Comparison of ENCODE assay signal across 33 cellular contexts in genomic region chr14:57150449-57150848, GRCh38.
"Had no signal": no experiment of that assay in that cellular context is flagged by ENCODE, and none has a peak within 500 bp of the region (broad histone marks: within the 10 kb centered on the region; RNA-seq: fewer than 3 reads in every experiment).

No MANE protein-coding gene starts in this region.

- H3K4me3 ChIP-seq: adrenal gland, ascending aorta, body of pancreas, breast epithelium, cardiac muscle cell had no signal

- FAIRE-seq: astrocyte, bronchial epithelial cell had no signal

- H3K4me1 ChIP-seq: adrenal gland, ascending aorta, body of pancreas, breast epithelium had no signal

- H3K36me3 ChIP-seq: adrenal gland, ascending aorta, brain microvascular endothelial cell, breast epithelium, cardiac muscle cell had no signal

- H3K9me3 ChIP-seq: adrenal gland, ascending aorta, body of pancreas, breast epithelium had no signal

- H3K27ac ChIP-seq: adrenal gland, ascending aorta, body of pancreas, brain microvascular endothelial cell, breast epithelium, cardiac muscle cell had no signal

- DNase-seq: activated effector memory CD4-positive, alpha-beta T cell treated with anti-CD3 and anti-CD28 coated beads, Interleukin-2, amount 50 U/mL, for 16 hours; activated effector memory CD4-positive, alpha-beta T cell treated with Interleukin-2 at 50 U/mL for 16 hours; activated gamma-delta T cell; activated gamma-delta T cell treated with Interleukin-2 at 50 U/mL for 16 hours; activated naive CD4-positive, alpha-beta T cell; activated naive CD4-positive, alpha-beta T cell treated with anti-CD3 and anti-CD28 coated beads for 36 hours; activated naive CD4-positive, alpha-beta T cell treated with anti-CD3 and anti-CD28 coated beads, Interleukin-2, amount 10 ng/mL, durations not matched to agents 7 days and 5 days; activated naive CD4-positive, alpha-beta T cell treated with anti-CD3 and anti-CD28 coated beads, Interleukin-2, amount 50 U/mL, for 16 hours; activated naive CD4-positive, alpha-beta T cell treated with Interleukin-2 at 50 U/mL for 16 hours; activated naive CD8-positive, alpha-beta T cell treated with anti-CD3 and anti-CD28 coated beads for 36 hours; activated naive CD8-positive, alpha-beta T cell treated with anti-CD3 and anti-CD28 coated beads, Interleukin-2, amount 10 ng/mL, durations not matched to agents 7 days and 5 days; activated naive CD8-positive, alpha-beta T cell treated with anti-CD3 and anti-CD28 coated beads, Interleukin-2, amount 50 U/mL, for 24 hours; activated T-cell treated with anti-CD3 and anti-CD28 coated beads, Interleukin-2, amount 50 U/mL, for 24 hours; activated T-cell treated with anti-CD3 and anti-CD28 coated beads, Interleukin-2, amount 50 U/mL, for 4 hours; activated T-cell treated with anti-CD3 and anti-CD28 coated beads, Interleukin-2, amount 50 U/mL, for 48 hours; activated T-cell treated with anti-CD3 and anti-CD28 coated beads, Interleukin-2, amount 50 U/mL, for 72 hours; adrenal gland; amniotic stem cell; amygdala; anterior cingulate cortex; aorta; body of pancreas; brain microvascular endothelial cell; caudate nucleus; central memory CD4-positive, alpha-beta T cell; cerebellar nuclear complex had no signal

- ATAC-seq: activated naive CD4-positive, alpha-beta T cell treated with anti-CD3 and anti-CD28 coated beads, Interleukin-2, amount 50 U/mL, for 72 hours; activated naive CD8-positive, alpha-beta T cell treated with anti-CD3 and anti-CD28 coated beads, Interleukin-2, amount 50 U/mL, for 24 hours; activated T-cell treated with anti-CD3 and anti-CD28 coated beads, Interleukin-2, amount 50 U/mL, for 4 hours; activated T-cell treated with anti-CD3 and anti-CD28 coated beads, Interleukin-2, amount 50 U/mL, for 72 hours; activated T-helper 17 cell treated with anti-CD3 and anti-CD28 coated beads, Interleukin-2, amount 50 U/mL, for 72 hours; body of pancreas had no signal

- H3K27me3 ChIP-seq: adrenal gland, ascending aorta, body of pancreas, brain microvascular endothelial cell, breast epithelium, cardiac muscle cell had no signal
